Comparison of ENCODE assay signal across 8 cellular contexts in genomic region chr5:141192110-141192725, GRCh38. TPM values are rescaled to one million over a fixed set of nuclear protein-coding genes. Genes with fewer than 3 reads are reported as not detected.
DNase-seq lines count a peak whose midpoint lies in the region; ATAC-seq and TF ChIP-seq lines count a peak whose summit lies in the region.
"Had no signal": no experiment of that assay in that cellular context is flagged by ENCODE, and none has a peak within 500 bp of the region (broad histone marks: within the 10 kb centered on the region; RNA-seq: fewer than 3 reads in every experiment).

TSS of gene PCDHB10 (plus strand) at chr5:141192353. CDS start at chr5:141192553, 200 bp downstream.

- H3K36me3 ChIP-seq in DOHH2 (ENCODE audit: control insufficient read depth, low read length) (no peaks in the 10 kb centered on the region), HUES48 (ENCODE audit: control insufficient read depth, insufficient read depth, low read length) (no peaks in the 10 kb centered on the region), iPS-20b (ENCODE audit: insufficient read depth, low read depth, low read length) (no peaks in the 10 kb centered on the region), upper lobe of right lung (no peaks in the 10 kb centered on the region)
- H3K36me3 ChIP-seq: pancreas had no signal

- no peaks in the 10 kb centered on the region; the same call in 1 of the 2 replicates for H3F3A ChIP-seq in DOHH2 (ENCODE audit: control insufficient read depth, insufficient read depth)

- H3K4me2 ChIP-seq in DOHH2 (ENCODE audit: low read length) = no peak within 1 kb of the TSS

- H3K4me3 ChIP-seq in DOHH2 (ENCODE audit: low read length) (no peak within 1 kb of the TSS), HUES48 (ENCODE audit: low read depth, low read length) (peak within 1 kb of the TSS; percentile 55), WI38 (ENCODE audit: low read depth, low read length) (peak within 1 kb of the TSS; percentile 10; the same call in 1 of the 2 replicates), iPS-20b (ENCODE audit: low read length) (peak within 1 kb of the TSS; percentile 63), upper lobe of right lung (no peak within 1 kb of the TSS)
- H3K4me3 ChIP-seq: pancreas had no signal

- no peaks in the 10 kb centered on the region for H4K20me1 ChIP-seq in DOHH2 (ENCODE audit: control insufficient read depth, insufficient read depth, low read depth, low read length)

- peak; percentile 89 for TF ChIP-seq CTCF in DOHH2 (IDR thresholded peaks at IDR 0.05; ENCODE audit: low read depth, low read length, poor library complexity, severe bottlenecking)
- TF ChIP-seq CTCF in WI38 (IDR thresholded peaks at IDR 0.05; ENCODE audit: low read depth, low read length) = peak; percentile 74
- TF ChIP-seq CTCF in upper lobe of right lung (IDR thresholded peaks at IDR 0.05) = peak; percentile 40

- intact Hi-C loops in upper lobe of right lung (cut with DNase I) = no loop called here

- H3K27me3 ChIP-seq in DOHH2 (ENCODE audit: control insufficient read depth, low read length) (no peaks in the 10 kb centered on the region), HUES48 (ENCODE audit: control insufficient read depth, insufficient read depth, low read length) (peaks cover 23% of the 10 kb centered on the region), iPS-20b (ENCODE audit: insufficient read depth, low read length) (no peaks in the 10 kb centered on the region), upper lobe of right lung (no peaks in the 10 kb centered on the region)

- no peaks in the 10 kb centered on the region for H3K79me2 ChIP-seq in DOHH2 (ENCODE audit: control insufficient read depth, low read length)

- no peaks in the 10 kb centered on the region for H3K9me2 ChIP-seq in DOHH2 (replicated peaks; ENCODE audit: control insufficient read depth, low read length)

- DNase-seq in upper lobe of right lung (no peak), NCI-H345 (lab: John Stamatoyannopoulos, UW) (no peak)
- DNase-seq: pancreas had no signal

- H3K9me3 ChIP-seq in DOHH2 (ENCODE audit: control insufficient read depth, insufficient read depth, low read length) = no peaks in the 10 kb centered on the region; the same call in 1 of the 2 replicates
- peaks cover 6% of the 10 kb centered on the region for H3K9me3 ChIP-seq in HUES48 (ENCODE audit: control insufficient read depth, insufficient read depth, low read length)
- peaks cover 13% of the 10 kb centered on the region for H3K9me3 ChIP-seq in iPS-20b (ENCODE audit: insufficient read depth, low read depth, low read length)
- peaks cover 28% of the 10 kb centered on the region for H3K9me3 ChIP-seq in upper lobe of right lung
- H3K9me3 ChIP-seq: pancreas had no signal

- no peak within 1 kb of the TSS for H3K9ac ChIP-seq in HUES48 (ENCODE audit: low read depth, low read length)
- no peak within 1 kb of the TSS for H3K9ac ChIP-seq in iPS-20b (ENCODE audit: low read depth, low read length)

- ATAC-seq in upper lobe of right lung (peak; percentile 41), HG02678 (IDR thresholded peaks at IDR 0.05; ENCODE audit: unreplicated experiment) (no peak)

- H3K27ac ChIP-seq in DOHH2 (ENCODE audit: low read depth, low read length) = no peak within 1 kb of the TSS
- no peak within 1 kb of the TSS for H3K27ac ChIP-seq in HUES48 (ENCODE audit: low read depth, low read length)
- no peak within 1 kb of the TSS for H3K27ac ChIP-seq in iPS-20b (ENCODE audit: low read length)
- no peak within 1 kb of the TSS for H3K27ac ChIP-seq in upper lobe of right lung
- H3K27ac ChIP-seq: pancreas had no signal

- H3K4me1 ChIP-seq in DOHH2 (ENCODE audit: control insufficient read depth, low read length) (no peaks in the 10 kb centered on the region), HUES48 (ENCODE audit: control insufficient read depth, insufficient read depth, low read length) (no peaks in the 10 kb centered on the region), iPS-20b (ENCODE audit: insufficient read depth, low read length) (no peaks in the 10 kb centered on the region), upper lobe of right lung (no peaks in the 10 kb centered on the region)
- H3K4me1 ChIP-seq: pancreas had no signal

RNA-seq across cellular contexts. Expression of gene PCDHB10, which starts in this region (rescaled TPM):
- total RNA-seq in upper lobe of right lung = 2.1 TPM

Comparison
In these comparisons a context has a peak if more than half of its experiments do, and no peak if none do; other contexts are left out.
1. H3K4me3 ChIP-seq: peak in HUES48 (single experiment), WI38 (single experiment) and iPS-20b (single experiment); none in DOHH2 (single experiment) and upper lobe of right lung (single experiment).
2. Peak in every context shown above with its lines, with median percentiles within 50 percentile points of each other: CTCF ChIP-seq.